Comparison of ENCODE assay signal across 8 cellular contexts in genomic region chr2:25042321-25043240, GRCh38. TPM values are rescaled to one million over a fixed set of nuclear protein-coding genes. Genes with fewer than 3 reads are reported as not detected.
DNase-seq lines count a peak whose midpoint lies in the region; ATAC-seq and TF ChIP-seq lines count a peak whose summit lies in the region.

No MANE protein-coding gene starts in this region.

- intact Hi-C loops in psoas muscle (cut with DNase I): loop anchor here (5.0 to 10.0 kb wide), 3 partner anchors 65 to 85 kb away; partner anchors contain the start of gene DNAJC27 (in 1 of the 2)

- H3K27me3 ChIP-seq in psoas muscle (ENCODE audit: insufficient read depth in 3 of 3, low read length in 2 of 3): no peaks in the 10 kb centered on the region

- H3K4me1 ChIP-seq in psoas muscle: peaks cover 29% of the 10 kb centered on the region

- TF ChIP-seq CTCF in psoas muscle (IDR thresholded peaks at IDR 0.05): no peak

- 2% methylated on average over 64 to 76 of the region's 76 CpGs for WGBS in psoas muscle, 3 donors

- peak; percentile 8 for DNase-seq in DMS53 treated with DMSO at 0.1 percent for 48 hours (lab: John Stamatoyannopoulos, UW; ENCODE audit: unreplicated experiment)
- peak; percentile 16 for DNase-seq in HCEC 1CT
- DNase-seq in NCI-H748 (lab: John Stamatoyannopoulos, UW; ENCODE audit: unreplicated experiment): peak; percentile 88
- peak in 35 of 51 donors; percentile 3 to 72 (median 52) for DNase-seq in hypothalamus (lab: John Stamatoyannopoulos, UW)
- peak; percentile 42 to 67 for DNase-seq in psoas muscle

- no peaks in the 10 kb centered on the region for H3K36me3 ChIP-seq in psoas muscle (ENCODE audit: insufficient read depth in 1 of 2, low read depth in 1 of 2)

- H3K4me3 ChIP-seq in psoas muscle: peak overlapping the region; percentile 94

- H3K9me3 ChIP-seq in psoas muscle: no peaks in the 10 kb centered on the region

- peak in 3 of 4 donors; percentile 19 to 54 (median 44) for ATAC-seq in psoas muscle
- no peak for ATAC-seq in GM21786 (IDR thresholded peaks at IDR 0.05; ENCODE audit: unreplicated experiment)
- no peak for ATAC-seq in GM19467 (IDR thresholded peaks at IDR 0.05; ENCODE audit: unreplicated experiment)

- peak overlapping the region; percentile 78 for H3K27ac ChIP-seq in angular gyrus (ENCODE audit: low read depth, low read length)
- peak overlapping the region; percentile 85 for H3K27ac ChIP-seq in psoas muscle

RNA-seq across cellular contexts. Expression of gene EFR3B, which starts 0.7 kb away (rescaled TPM):
- total RNA-seq in psoas muscle: 10 to 100 TPM in 1 of 4 donors, 1 to 10 TPM in 3; 1.7 to 12.7 (median 4.0) TPM
- polyA plus RNA-seq in psoas muscle: under 1 TPM; 0.59 to 0.88 (median 0.72) TPM

Comparison
In these comparisons a context has a peak if more than half of its experiments do, and no peak if none do; other contexts are left out.
1. DNase-seq: peak in every context shown above with its lines; median percentile 88 in NCI-H748; 54 in psoas muscle; 52 in hypothalamus; 16 in HCEC 1CT; 8 in DMS53 treated with DMSO at 0.1 percent for 48 hours.
2. ATAC-seq: peak in psoas muscle (3 of 4); none in GM21786 (single experiment) and GM19467 (single experiment).